8 cellular contexts compared by ENCODE assay signal in genomic region chr7:115008465-115009114, GRCh38.
DNase-seq lines count a peak whose midpoint lies in the region; ATAC-seq and TF ChIP-seq lines count a peak whose summit lies in the region.

No MANE protein-coding gene starts in this region.

- DNase-seq in AG08396 (ENCODE audit: low spot score): peak; percentile 20
- DNase-seq in astrocyte of the hippocampus (ENCODE audit: low read depth, low spot score): peak; percentile 31
- no peak for DNase-seq in stimulated activated CD4-positive, alpha-beta T cell treated with anti-CD3 and anti-CD28 coated beads, Interleukin-4, amount 100 ng/mL, for 1 hour
- DNase-seq in NCI-H1694 treated with DMSO at 0.1 percent for 48 hours (lab: John Stamatoyannopoulos, UW): no peak
- DNase-seq in HK-2 (ENCODE audit: unreplicated experiment): no peak

- H3K27me3 Mint-ChIP-seq in nephron (ENCODE audit: low read depth): no peaks in the 10 kb centered on the region

- peak; percentile 60 for ATAC-seq in GM19395 (IDR thresholded peaks at IDR 0.05; ENCODE audit: unreplicated experiment)
- peak; percentile 64 for ATAC-seq in HG03354 (IDR thresholded peaks at IDR 0.05; ENCODE audit: poor library complexity, severe bottlenecking, unreplicated experiment)

- TF ChIP-seq CTCF in nephron (IDR thresholded peaks at IDR 0.05; ENCODE audit: unreplicated experiment in 3 of 3): no peak

- H3K4me3 Mint-ChIP-seq in nephron: peak overlapping the region in 2 of 3 experiments; percentile 10

- H3K27ac Mint-ChIP-seq in nephron: peak overlapping the region; percentile 36 to 87 (median 82)

- H3K4me1 Mint-ChIP-seq in nephron: peaks cover 41% of the 10 kb centered on the region

- H3K9me3 Mint-ChIP-seq in nephron: peaks cover 2% of the 10 kb centered on the region

- H3K36me3 Mint-ChIP-seq in nephron (ENCODE audit: low read depth): peaks cover 12% of the 10 kb centered on the region

Comparison
In these comparisons a context has a peak if more than half of its experiments do, and no peak if none do; other contexts are left out.
1. DNase-seq: peak in AG08396 (single experiment) and astrocyte of the hippocampus (single experiment); none in stimulated activated CD4-positive, alpha-beta T cell treated with anti-CD3 and anti-CD28 coated beads, Interleukin-4, amount 100 ng/mL, for 1 hour (single experiment), NCI-H1694 treated with DMSO at 0.1 percent for 48 hours (single experiment) and HK-2 (single experiment).